23 cellular contexts compared by ENCODE assay signal in the genomic region with DNA sequence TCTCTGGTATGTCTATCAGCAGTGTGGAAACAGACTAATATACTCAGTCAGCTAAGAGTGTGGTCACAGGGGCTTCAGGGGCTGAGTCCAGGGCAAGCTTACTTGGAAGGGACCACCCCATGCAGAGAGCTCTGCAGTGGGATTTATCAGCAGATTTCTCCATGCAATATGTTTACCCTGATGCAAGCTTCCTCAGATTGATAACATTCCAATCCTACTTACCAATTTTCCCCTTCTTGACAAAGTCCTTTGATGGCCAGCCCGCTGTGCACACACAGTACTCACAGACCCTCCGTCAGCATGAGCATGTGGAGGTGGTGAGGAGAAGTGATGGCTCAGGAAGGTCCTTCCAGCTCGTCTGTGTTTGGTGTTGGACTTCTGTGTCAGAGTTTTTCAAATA.
"Had no signal": no experiment of that assay in that cellular context is flagged by ENCODE, and none has a peak within 500 bp of the region (broad histone marks: within the 10 kb centered on the region; RNA-seq: fewer than 3 reads in every experiment).

No MANE protein-coding gene starts in this region.

- DNase-seq: activated CD4-positive, alpha-beta T cell treated with anti-CD3 and anti-CD28 coated beads for 4 hours; activated CD4-positive, alpha-beta T cell treated with anti-CD3 and anti-CD28 coated beads, Interleukin-2, amount 50 U/mL, for 4 hours; activated naive CD4-positive, alpha-beta T cell; activated T-cell treated with anti-CD3 and anti-CD28 coated beads for 4 hours; activated T-cell treated with anti-CD3 and anti-CD28 coated beads, Interleukin-2, amount 50 U/mL, for 72 hours; cortex of kidney; foreskin melanocyte; left cardiac atrium; left ventricle myocardium superior; naive thymus-derived CD8-positive, alpha-beta T cell; occipital lobe; stimulated activated CD4-positive, alpha-beta T cell treated with anti-CD3 and anti-CD28 coated beads, Interleukin-2, amount 100 ng/mL, for 48 hours; stimulated activated naive CD8-positive, alpha-beta T cell treated with anti-CD3 and anti-CD28 coated beads, Interleukin-15, Interleukin-2, amounts not matched to agents 100 U/mL and 50 U/mL, for 24 hours; SW 1271; T-helper 9 cell; testis; transverse colon had no signal

- H3K27me3 Mint-ChIP-seq: activated naive CD8-positive, alpha-beta T cell had no signal

- H3K4me3 ChIP-seq: adrenal gland, right atrium auricular region, testis, transverse colon had no signal

- H3K27ac Mint-ChIP-seq: activated naive CD8-positive, alpha-beta T cell; activated T-cell treated with anti-CD3 and anti-CD28 coated beads, Interleukin-2, amount 50 U/mL, for 72 hours; T-helper 1 cell treated with Interleukin-12 subunit alpha and Interleukin-12 subunit beta and Interleukin-4 antibody, amounts not matched to agents 30 μg/mL and 1 μg/mL, for 36 hours had no signal

- H3K27me3 ChIP-seq: adrenal gland, right atrium auricular region, testis, transverse colon had no signal

- H3K9me3 ChIP-seq: adrenal gland, right atrium auricular region, testis, transverse colon had no signal

- H3K36me3 ChIP-seq: adrenal gland, right atrium auricular region, transverse colon had no signal

- H3K27ac ChIP-seq: adrenal gland, right atrium auricular region, testis, transverse colon, VCaP had no signal

- H3K4me3 Mint-ChIP-seq: activated naive CD8-positive, alpha-beta T cell; activated T-cell treated with anti-CD3 and anti-CD28 coated beads, Interleukin-2, amount 50 U/mL, for 72 hours; neural crest cell; T-helper 1 cell treated with Interleukin-12 subunit alpha and Interleukin-12 subunit beta and Interleukin-4 antibody, amounts not matched to agents 30 μg/mL and 1 μg/mL, for 36 hours had no signal
